In the genomic region with DNA sequence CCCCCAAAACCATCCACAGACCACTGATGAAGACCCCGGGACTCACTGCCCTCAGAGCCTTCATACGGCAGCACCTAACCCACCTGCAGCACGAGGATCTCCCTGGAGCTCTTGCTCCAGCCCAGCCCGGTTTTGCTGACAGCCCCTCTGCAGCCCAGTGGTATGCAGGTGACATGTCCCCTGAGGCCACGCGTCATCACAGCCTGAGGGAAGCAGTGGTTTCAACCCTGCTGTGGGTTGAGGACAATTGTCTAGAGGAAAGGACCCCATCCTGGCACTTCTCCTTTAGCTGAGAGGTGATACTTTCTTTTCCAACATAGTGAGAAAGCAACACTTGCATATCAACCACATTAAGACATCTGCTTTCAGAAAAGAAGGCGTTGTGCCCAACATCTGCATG, we compare ENCODE assay signal across 20 cellular contexts.
"Had no signal": no experiment of that assay in that cellular context is flagged by ENCODE, and none has a peak within 500 bp of the region (broad histone marks: within the 10 kb centered on the region; RNA-seq: fewer than 3 reads in every experiment).

No MANE protein-coding gene starts in this region.

- FAIRE-seq: astrocyte, colon, TTC549 had no signal

- DNase-seq: activated CD4-positive, alpha-beta T cell treated with anti-CD3 and anti-CD28 coated beads for 1 hour; activated CD8-positive, alpha-beta memory T cell treated with anti-CD3 and anti-CD28 coated beads, Interleukin-2, amount 50 U/mL, for 4 hours; activated T-cell treated with anti-CD3 and anti-CD28 coated beads, Interleukin-2, amount 50 U/mL, for 24 hours; central memory CD4-positive, alpha-beta T cell; effector memory CD4-positive, alpha-beta T cell; foreskin melanocyte; glutamatergic neuron; immature natural killer cell; kidney glomerular epithelial cell; left lung; natural killer cell; stimulated activated CD4-positive, alpha-beta T cell treated with anti-CD3 and anti-CD28 coated beads, Interleukin-4, amount 100 ng/mL, for 24 hours; stimulated activated naive CD8-positive, alpha-beta T cell treated with anti-CD3 and anti-CD28 coated beads, Interleukin-15, Interleukin-2, amounts not matched to agents 100 U/mL and 50 U/mL, for 24 hours had no signal

- H3K4me2 ChIP-seq: hepatocyte had no signal

- H3K9me3 ChIP-seq: left lung, prostate gland had no signal

- H3K27ac ChIP-seq: hepatocyte, left lung, prostate gland had no signal

- ATAC-seq: activated T-helper 17 cell treated with anti-CD3 and anti-CD28 coated beads, Interleukin-2, amount 50 U/mL, for 72 hours; esophagus mucosa; left lung; natural killer cell; stimulated activated naive CD8-positive, alpha-beta T cell treated with anti-CD3 and anti-CD28 coated beads, Interleukin-15, Interleukin-2, amounts not matched to agents 100 U/mL and 50 U/mL, for 24 hours had no signal

- H3K27me3 ChIP-seq: hepatocyte, left lung had no signal

- H3K36me3 ChIP-seq: left lung, prostate gland had no signal

- H3K4me3 ChIP-seq: hepatocyte, left lung, prostate gland had no signal
